9 cellular contexts compared by ENCODE assay signal in genomic region chr4:5257086-5257485, GRCh38.
"Had no signal": no experiment of that assay in that cellular context is flagged by ENCODE, and none has a peak within 500 bp of the region (broad histone marks: within the 10 kb centered on the region; RNA-seq: fewer than 3 reads in every experiment).

No MANE protein-coding gene starts in this region.

- H3K4me1 ChIP-seq: HAP-1 had no signal

- H3K4me2 ChIP-seq: GM23338, KMS-11 had no signal

- ATAC-seq: GM23338, HCT116 had no signal

- H3K4me3 ChIP-seq: GM23338, HAP-1 had no signal

- H3K9ac ChIP-seq: KMS-11 had no signal

- DNase-seq: H7, IMR-90, Karpas-422, KBM-7 had no signal

- H3K27ac ChIP-seq: HL-60, KMS-11 had no signal

- H3K9me3 ChIP-seq: HAP-1 had no signal

- H3K36me3 ChIP-seq: HAP-1 had no signal

- H2AFZ ChIP-seq: GM23338 had no signal
